Comparison of ENCODE assay signal across 8 cellular contexts in the genomic region with DNA sequence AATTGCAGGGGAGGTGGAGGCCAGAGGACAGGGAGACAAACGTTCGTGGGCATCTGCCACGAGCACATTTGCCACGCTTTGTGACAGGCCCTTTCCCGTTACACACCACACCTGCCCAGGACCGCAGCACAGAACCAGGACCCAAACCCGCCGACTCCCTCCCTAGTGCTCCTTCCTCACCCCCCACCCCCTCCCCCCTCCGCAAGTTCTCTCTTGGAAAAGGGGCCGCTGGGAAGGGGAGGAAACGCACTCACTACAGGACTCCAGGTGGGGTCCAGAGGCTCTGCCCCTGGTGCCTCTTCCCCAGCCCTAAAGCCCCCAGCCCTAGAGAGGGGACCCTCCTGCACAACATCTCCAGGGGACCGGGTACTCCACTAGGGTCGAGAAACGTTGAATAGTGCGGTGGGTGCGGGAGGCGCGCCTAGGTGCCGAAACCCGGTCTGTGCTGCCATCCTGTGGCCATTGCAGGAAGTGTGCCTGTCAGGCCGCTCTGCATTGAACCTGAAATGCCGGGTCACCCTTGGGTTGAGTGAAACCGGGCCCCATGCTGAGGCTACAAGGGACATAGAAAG. TPM values are rescaled to one million over a fixed set of nuclear protein-coding genes. Genes with fewer than 3 reads are reported as not detected.
DNase-seq lines count a peak whose midpoint lies in the region; TF ChIP-seq lines count a peak whose summit lies in the region.

No MANE protein-coding gene starts in this region.

- H3K36me3 ChIP-seq in HUES6 (ENCODE audit: control insufficient read depth, insufficient read depth, low read length) (no peaks in the 10 kb centered on the region), OCI-LY1 (ENCODE audit: insufficient read depth, low read length) (no peaks in the 10 kb centered on the region), esophagus (ENCODE audit: control insufficient read depth in 2 of 2, insufficient read depth in 2 of 2, low read length in 1 of 2) (no peaks in the 10 kb centered on the region), muscle layer of duodenum (ENCODE audit: control insufficient read depth in 1 of 2, insufficient read depth in 2 of 2, low read length in 2 of 2) (no peaks in the 10 kb centered on the region)

- TF ChIP-seq CTCF in OCI-LY1 (IDR thresholded peaks at IDR 0.05; ENCODE audit: low read length): peak; percentile 96

- peak overlapping the region; percentile 11 for H3K9ac ChIP-seq in HUES6 (ENCODE audit: low read length)
- peak overlapping the region; percentile 47; the same call in 1 of the 2 replicates for H3K9ac ChIP-seq in OCI-LY1 (ENCODE audit: low read length)

- H3K79me2 ChIP-seq in OCI-LY1 (ENCODE audit: insufficient read depth, low read length): no peaks in the 10 kb centered on the region

- H2AFZ ChIP-seq in OCI-LY1 (ENCODE audit: low read length): peak overlapping the region; percentile 24; the same call in 1 of the 2 replicates

- H3F3A ChIP-seq in OCI-LY1 (ENCODE audit: insufficient read depth, low read length): no peaks in the 10 kb centered on the region

- H3K27ac ChIP-seq in HUES6 (ENCODE audit: low read depth, low read length) (no peak overlapping the region), OCI-LY1 (ENCODE audit: low read depth, low read length, poor library complexity, severe bottlenecking) (peak overlapping the region; percentile 76), esophagus (ENCODE audit: low read depth in 2 of 2, low read length in 1 of 2) (peak overlapping the region; percentile 90 to 97), muscle layer of duodenum (ENCODE audit: low read length) (peak overlapping the region; percentile 90)

- H3K4me3 ChIP-seq in HUES6 (ENCODE audit: low read depth, low read length) (peak overlapping the region; percentile 64), OCI-LY1 (ENCODE audit: low read depth, low read length, poor library complexity, severe bottlenecking) (peak overlapping the region; percentile 54), esophagus (ENCODE audit: low read depth in 1 of 2, low read length in 2 of 2) (peak overlapping the region; percentile 28 to 61), muscle layer of duodenum (ENCODE audit: low read depth in 1 of 2, low read length in 2 of 2) (peak overlapping the region; percentile 64 to 81)

- 0 to 1% methylated on average over 21 to 23 of the region's 23 CpGs for WGBS in esophagus, 2 donors

- H4K20me1 ChIP-seq in OCI-LY1 (ENCODE audit: insufficient read depth, low read length): no peaks in the 10 kb centered on the region

- peaks cover 7% of the 10 kb centered on the region; the same call in 1 of the 2 replicates for H3K27me3 ChIP-seq in HUES6 (ENCODE audit: control insufficient read depth, insufficient read depth, low read length)
- no peaks in the 10 kb centered on the region for H3K27me3 ChIP-seq in OCI-LY1 (ENCODE audit: insufficient read depth, low read length)
- H3K27me3 ChIP-seq in esophagus (ENCODE audit: control insufficient read depth in 1 of 2, insufficient read depth in 2 of 2, low read length in 2 of 2): no peaks in the 10 kb centered on the region
- no peaks in the 10 kb centered on the region for H3K27me3 ChIP-seq in muscle layer of duodenum (ENCODE audit: low read depth, low read length)

- H3K9me3 ChIP-seq in HUES6 (ENCODE audit: control insufficient read depth, insufficient read depth, low read depth, low read length): no peaks in the 10 kb centered on the region
- H3K9me3 ChIP-seq in OCI-LY1 (ENCODE audit: low read length): no peaks in the 10 kb centered on the region
- no peaks in the 10 kb centered on the region for H3K9me3 ChIP-seq in esophagus (ENCODE audit: control insufficient read depth in 2 of 2, insufficient read depth in 1 of 2, low read depth in 1 of 2, low read length in 1 of 2)
- no peaks in the 10 kb centered on the region for H3K9me3 ChIP-seq in muscle layer of duodenum (ENCODE audit: control insufficient read depth in 1 of 2, low read length in 2 of 2)

- peaks cover 12% of the 10 kb centered on the region for H3K4me1 ChIP-seq in HUES6 (ENCODE audit: control insufficient read depth, insufficient read depth, low read length)
- peaks cover 23% of the 10 kb centered on the region for H3K4me1 ChIP-seq in OCI-LY1 (ENCODE audit: insufficient read depth, low read length, severe bottlenecking)
- H3K4me1 ChIP-seq in esophagus (ENCODE audit: control insufficient read depth in 2 of 2, insufficient read depth in 2 of 2, low read length in 1 of 2): peaks cover 3 to 18% of the 10 kb centered on the region in 2 donors
- peaks cover 5 to 8% of the 10 kb centered on the region in 2 donors for H3K4me1 ChIP-seq in muscle layer of duodenum (ENCODE audit: control insufficient read depth in 1 of 2, insufficient read depth in 2 of 2, low read length in 2 of 2)

- no peaks in the 10 kb centered on the region for H3K9me2 ChIP-seq in OCI-LY1 (ENCODE audit: low read depth, low read length)

- peak; percentile 88 for DNase-seq in Ammon's horn (ENCODE audit: low spot score)
- DNase-seq in GM19238 (ENCODE audit: insufficient read length, low spot score): peak; percentile 79
- DNase-seq in activated T-cell treated with anti-CD3 and anti-CD28 coated beads for 24 hours (ENCODE audit: low read depth): peak; percentile 83
- peak; percentile 77 for DNase-seq in stimulated activated CD8-positive, alpha-beta memory T cell treated with anti-CD3 and anti-CD28 coated beads, Interleukin-7, amount 100 ng/mL, for 24 hours (ENCODE audit: low read depth)

- H3K4me2 ChIP-seq in OCI-LY1 (ENCODE audit: low read length): peak overlapping the region; percentile 61

RNA-seq across cellular contexts. Expression of a gene that starts 21.9 kb away (rescaled TPM):
- 100 to 1,000 TPM; 342 to 553 TPM for polyA plus RNA-seq in esophagus

RNA-seq across cellular contexts. Expression of a gene that starts 42.4 kb away (rescaled TPM):
- polyA plus RNA-seq in esophagus: 100 to 1,000 TPM in 1 of 2 donors, 10 to 100 TPM in 1; 92.9 to 191 TPM

RNA-seq across cellular contexts. Expression of a gene that starts 45.3 kb away (rescaled TPM):
- polyA plus RNA-seq in esophagus: not detected

RNA-seq across cellular contexts. Expression of a gene that starts 54.2 kb away (rescaled TPM):
- polyA plus RNA-seq in esophagus: 100 to 1,000 TPM; 413 to 534 TPM
